Comparison of ENCODE assay signal across 1 cellular context in the genomic region with DNA sequence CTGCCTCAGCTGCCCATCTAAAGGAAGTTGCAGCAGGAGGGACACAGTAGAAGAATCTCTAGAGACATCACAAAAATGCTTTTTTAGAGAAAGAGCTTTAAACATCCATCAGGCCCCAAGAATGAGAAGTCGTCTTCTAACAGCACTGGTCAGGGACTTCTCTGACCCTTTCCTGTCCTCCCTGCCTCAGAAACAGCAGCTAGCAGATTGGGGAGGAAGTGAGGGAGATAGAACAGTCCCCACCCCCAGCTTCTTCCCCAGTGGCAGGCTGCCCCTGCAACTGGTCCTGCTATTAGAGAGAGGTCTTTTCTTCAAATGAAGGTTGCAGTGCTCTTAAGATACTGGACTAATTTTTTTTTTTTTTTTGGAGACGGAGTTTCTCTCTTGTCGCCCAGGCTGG.
TF ChIP-seq lines count a peak whose summit lies in the region.

No MANE protein-coding gene starts in this region.

TF ChIP-seq in WTC11, 78 proteins besides CTCF, POLR2A, EP300 and RAD21 (continued from another document):
- no peak for TF ChIP-seq AR (CRISPR knock-in tag; IDR thresholded peaks at IDR 0.05)
- TF ChIP-seq SOX15 (CRISPR knock-in tag; IDR thresholded peaks at IDR 0.05): no peak
TF ChIP-seq in WTC11: peak in this region for 0.
